Comparison of ENCODE assay signal across 27 cellular contexts in the genomic region with DNA sequence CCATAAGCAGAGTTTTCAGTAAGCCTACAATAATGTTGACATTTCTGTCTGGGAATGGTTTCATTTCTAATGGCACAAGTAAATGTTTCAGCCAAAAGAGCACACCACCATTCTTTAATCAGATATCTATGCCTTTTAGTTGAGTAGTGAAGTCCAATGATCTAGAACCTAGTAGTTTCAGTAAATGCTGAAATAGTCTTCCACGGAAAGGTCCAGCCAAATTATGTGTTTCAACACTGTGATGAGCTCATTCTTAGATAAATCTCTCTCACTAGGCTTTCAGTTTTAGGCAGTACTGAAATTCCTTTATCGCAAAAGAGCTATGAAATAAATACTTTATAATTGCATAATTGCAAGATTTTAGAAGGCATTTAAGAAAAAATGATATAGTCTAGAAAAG.
"Had no signal": no experiment of that assay in that cellular context is flagged by ENCODE, and none has a peak within 500 bp of the region (broad histone marks: within the 10 kb centered on the region; RNA-seq: fewer than 3 reads in every experiment).

No MANE protein-coding gene starts in this region.

- H3K27me3 ChIP-seq: esophagus muscularis mucosa, gastrocnemius medialis, hepatocyte, testis, transverse colon had no signal

- DNase-seq: activated CD4-positive, alpha-beta T cell treated with anti-CD3 and anti-CD28 coated beads for 4 hours; activated CD4-positive, alpha-beta T cell treated with anti-CD3 and anti-CD28 coated beads, Interleukin-2, amount 50 U/mL, for 4 hours; activated CD8-positive, alpha-beta memory T cell treated with anti-CD3 and anti-CD28 coated beads, Interleukin-2, amount 50 U/mL, for 48 hours; activated gamma-delta T cell; activated naive CD4-positive, alpha-beta T cell treated with anti-CD3 and anti-CD28 coated beads, Interleukin-2, amount 10 ng/mL, durations not matched to agents 7 days and 5 days; activated naive CD8-positive, alpha-beta T cell treated with anti-CD3 and anti-CD28 coated beads, Interleukin-2, amount 10 ng/mL, durations not matched to agents 7 days and 5 days; activated T-cell treated with anti-CD3 and anti-CD28 coated beads, Interleukin-2, amount 50 U/mL, for 24 hours; amygdala; central memory CD4-positive, alpha-beta T cell; endodermal cell; gastrocnemius medialis; glutamatergic neuron; left cardiac atrium; lower lobe of right lung; mesendoderm; mucosa of descending colon; posterior cingulate gyrus; right cardiac atrium; stimulated activated CD4-positive, alpha-beta T cell treated with anti-CD3 and anti-CD28 coated beads, Interleukin-2, amount 100 ng/mL, for 48 hours; stimulated activated naive CD4-positive, alpha-beta T cell treated with Interleukin-2 at 50 U/mL for 16 hours; T-helper 1 cell; testis; transverse colon had no signal

- H3K9me3 ChIP-seq: esophagus muscularis mucosa, gastrocnemius medialis, lower lobe of right lung, mucosa of descending colon, testis, transverse colon had no signal

- H3K4me1 ChIP-seq: esophagus muscularis mucosa, gastrocnemius medialis, lower lobe of right lung, testis, transverse colon had no signal

- H3K36me3 ChIP-seq: esophagus muscularis mucosa, gastrocnemius medialis, lower lobe of right lung, transverse colon had no signal

- H3K4me3 ChIP-seq: esophagus muscularis mucosa, gastrocnemius medialis, hepatocyte, lower lobe of right lung, mucosa of descending colon, testis, transverse colon had no signal

- H3K27ac ChIP-seq: esophagus muscularis mucosa, gastrocnemius medialis, hepatocyte, lower lobe of right lung, testis, transverse colon, VCaP had no signal

- ATAC-seq: gastrocnemius medialis; lower lobe of right lung; mucosa of descending colon; natural killer cell treated with Interleukin-12 subunit alpha and Interleukin-12 subunit beta and Interleukin-15 and Interleukin-18, amount 100 ng/mL, for 72 hours had no signal
